In genomic region chr14:75554482-75554881, GRCh38 we compare ENCODE assay signal across 17 cellular contexts. TPM values are rescaled to one million over a fixed set of nuclear protein-coding genes. Genes with fewer than 3 reads are reported as not detected.
DNase-seq lines count a peak whose midpoint lies in the region; ATAC-seq, FAIRE-seq and TF ChIP-seq lines count a peak whose summit lies in the region.
"Had no signal": no experiment of that assay in that cellular context is flagged by ENCODE, and none has a peak within 500 bp of the region (broad histone marks: within the 10 kb centered on the region; RNA-seq: fewer than 3 reads in every experiment).

No MANE protein-coding gene starts in this region.

- H3K27me3 ChIP-seq in bronchial epithelial cell (ENCODE audit: control insufficient read depth, insufficient read depth, low read length): no peaks in the 10 kb centered on the region
- no peaks in the 10 kb centered on the region for H3K27me3 ChIP-seq in mesendoderm (ENCODE audit: insufficient read depth, low read length, poor library complexity)
- H3K27me3 ChIP-seq: brain microvascular endothelial cell, vagina had no signal

- no peak for ATAC-seq in HG03039 (IDR thresholded peaks at IDR 0.05; ENCODE audit: unreplicated experiment)
- ATAC-seq: left ventricle myocardium superior; naive thymus-derived CD8-positive, alpha-beta T cell; psoas muscle; stimulated activated naive CD8-positive, alpha-beta T cell treated with anti-CD3 and anti-CD28 coated beads, Interleukin-15, amount 100 ng/mL, for 72 hours had no signal

- no peaks in the 10 kb centered on the region for H3K27me3 Mint-ChIP-seq in Calu3 (ENCODE audit: unreplicated experiment)

- no peak overlapping the region for H2BK5ac ChIP-seq in mesendoderm (ENCODE audit: low read length)

- no peaks in the 10 kb centered on the region for H3K36me3 Mint-ChIP-seq in Calu3 (ENCODE audit: insufficient read depth, unreplicated experiment)

- H3K4me1 ChIP-seq in mesendoderm (ENCODE audit: control insufficient read depth, low read depth, low read length): peaks cover 3% of the 10 kb centered on the region
- H3K4me1 ChIP-seq: psoas muscle, vagina had no signal

- H4K5ac ChIP-seq in mesendoderm (ENCODE audit: low read length): no peak overlapping the region

- H3K4me3 ChIP-seq in bronchial epithelial cell (ENCODE audit: low read depth, low read length) (no peak overlapping the region), mesendoderm (ENCODE audit: low read length) (no peak overlapping the region)
- H3K4me3 ChIP-seq: psoas muscle, vagina had no signal

- no peak overlapping the region for H2AK5ac ChIP-seq in mesendoderm (ENCODE audit: low read length)

- no peaks in the 10 kb centered on the region for H3K9me3 Mint-ChIP-seq in Calu3 (ENCODE audit: low read depth, unreplicated experiment)

- TF ChIP-seq CTCF in Calu3 (IDR thresholded peaks at IDR 0.05; ENCODE audit: unreplicated experiment) (no peak), bronchial epithelial cell (IDR thresholded peaks at IDR 0.05; ENCODE audit: insufficient read depth, low read length, severe bottlenecking) (no peak)

- H2BK120ac ChIP-seq in mesendoderm (ENCODE audit: low read depth, low read length): no peak overlapping the region

- H2BK15ac ChIP-seq in mesendoderm (replicated peaks; ENCODE audit: low read depth): no peak overlapping the region

- H3K36me3 ChIP-seq in bronchial epithelial cell (ENCODE audit: control insufficient read depth, insufficient read depth, low read length) (no peaks in the 10 kb centered on the region), mesendoderm (ENCODE audit: control insufficient read depth, insufficient read depth, low read length) (no peaks in the 10 kb centered on the region)
- H3K36me3 ChIP-seq: brain microvascular endothelial cell, vagina had no signal

- intact Hi-C loops in Calu3 (cut with micrococcal nuclease; ENCODE audit: unreplicated experiment): no loop called here

- H3K56ac ChIP-seq in mesendoderm (ENCODE audit: low read length): no peak overlapping the region

- no TSS peak for BruUV-seq in Calu3 (replicated peaks; lab: Mats Ljungman, UMichigan)

- DNase-seq in Calu3 (peak; percentile 48), M059J (ENCODE audit: low read depth) (peak; percentile 45), bronchial epithelial cell (ENCODE audit: low read depth) (peak; percentile 94), mesendoderm (peak; percentile 61), DMS79 (lab: John Stamatoyannopoulos, UW) (no peak), COLO668 (lab: John Stamatoyannopoulos, UW; ENCODE audit: unreplicated experiment) (no peak), NCI-H1930 (lab: John Stamatoyannopoulos, UW) (no peak)
- DNase-seq: activated CD8-positive, alpha-beta memory T cell treated with anti-CD3 and anti-CD28 coated beads, Interleukin-2, amount 50 U/mL, for 4 hours; activated naive CD4-positive, alpha-beta T cell treated with anti-CD3 and anti-CD28 coated beads for 36 hours; brain microvascular endothelial cell; left ventricle myocardium superior; naive thymus-derived CD8-positive, alpha-beta T cell; NCI-H2081; psoas muscle; stimulated activated naive CD8-positive, alpha-beta T cell treated with anti-CD3 and anti-CD28 coated beads, Interleukin-15, amount 100 ng/mL, for 72 hours had no signal

- H3K4me2 ChIP-seq in mesendoderm (ENCODE audit: low read length): no peak overlapping the region

- H3K23ac ChIP-seq in mesendoderm (ENCODE audit: low read length): no peak overlapping the region

- CTCF ChIA-PET in Calu3 (lab: Charles Lee): interaction anchor here (0.7 to 0.8 kb wide), 2 partner anchors 12 to 17 kb away, joined by 3 read pairs; no protein-coding TSS in a partner anchor

- no peaks in the 10 kb centered on the region for H3K79me1 ChIP-seq in mesendoderm (ENCODE audit: low read length)

- no peak overlapping the region for H3K9ac ChIP-seq in mesendoderm (ENCODE audit: low read length)

- H3K4ac ChIP-seq in mesendoderm (ENCODE audit: low read depth, low read length): no peak overlapping the region

- no peak overlapping the region for H3K27ac ChIP-seq in mesendoderm (ENCODE audit: low read depth, low read length)
- H3K27ac ChIP-seq: brain microvascular endothelial cell, psoas muscle, vagina had no signal

- H3K18ac ChIP-seq in mesendoderm (ENCODE audit: low read length): no peak overlapping the region

- FAIRE-seq in bronchial epithelial cell (lab: Jason Lieb, UNC): no peak

- no peak overlapping the region for H4K8ac ChIP-seq in mesendoderm (ENCODE audit: low read depth, low read length)

- H3K4me1 Mint-ChIP-seq in Calu3 (ENCODE audit: low read depth, unreplicated experiment): peaks cover 17% of the 10 kb centered on the region

- no peaks in the 10 kb centered on the region for H3K79me2 ChIP-seq in mesendoderm (ENCODE audit: control insufficient read depth, insufficient read depth, low read length)

- WGBS in mesendoderm (ENCODE audit: extremely low coverage, insufficient coverage, low lambda C conversion rate): no CpG with 5 or more reads among the region's 2 CpGs

- H3K27ac Mint-ChIP-seq in Calu3 (ENCODE audit: unreplicated experiment): peak overlapping the region; percentile 24
- H3K27ac Mint-ChIP-seq: activated naive CD4-positive, alpha-beta T cell treated with anti-CD3 and anti-CD28 coated beads for 36 hours; stimulated activated naive CD8-positive, alpha-beta T cell treated with anti-CD3 and anti-CD28 coated beads, Interleukin-15, amount 100 ng/mL, for 72 hours had no signal

- H3K4me3 Mint-ChIP-seq in Calu3 (ENCODE audit: low read depth, unreplicated experiment): no peak overlapping the region
- H3K4me3 Mint-ChIP-seq: activated naive CD4-positive, alpha-beta T cell treated with anti-CD3 and anti-CD28 coated beads for 36 hours; naive thymus-derived CD8-positive, alpha-beta T cell; stimulated activated naive CD8-positive, alpha-beta T cell treated with anti-CD3 and anti-CD28 coated beads, Interleukin-15, amount 100 ng/mL, for 72 hours had no signal

RNA-seq across cellular contexts. Expression of gene FLVCR2, which starts 23.9 kb away (rescaled TPM):
- 0.61 and 1.4 TPM in 2 replicates for total RNA-seq in Calu3 (2022)
- 0.22 TPM in 1 of 2 replicates, not detected in the other for total RNA-seq in M059J (2014; rRNA removed; shearing (Covaris generic))
- 0.79 and 2.8 TPM in 2 replicates for total RNA-seq in bronchial epithelial cell
- 3.3 TPM for polyA plus RNA-seq in mesendoderm (2013, experiment 1 of 2)
- polyA plus RNA-seq in mesendoderm (2013, experiment 2 of 2): 3.2 TPM

RNA-seq across cellular contexts. Expression of gene BATF, which starts 32.2 kb away (rescaled TPM):
- 1.4 and 2.2 TPM in 2 replicates for total RNA-seq in Calu3 (2022)
- 1.9 TPM in 1 of 2 replicates, not detected in the other for total RNA-seq in M059J (2014; rRNA removed; shearing (Covaris generic))
- total RNA-seq in bronchial epithelial cell: 2.6 and 3.4 TPM in 2 replicates
- not detected for polyA plus RNA-seq in mesendoderm (2013, experiment 1 of 2)
- not detected for polyA plus RNA-seq in mesendoderm (2013, experiment 2 of 2)

Comparison
In these comparisons a context has a peak if more than half of its experiments do, and no peak if none do; other contexts are left out.
1. DNase-seq: peak in Calu3 (single experiment), M059J (single experiment), bronchial epithelial cell (single experiment) and mesendoderm (single experiment); none in DMS79 (single experiment), COLO668 (single experiment) and NCI-H1930 (0 of 2).